9 cellular contexts compared by ENCODE assay signal in genomic region chr2:163345795-163346573, GRCh38.
A peak's percentile ranks its signal among the peaks of the same experiment; 100 is the strongest.
DNase-seq lines count a peak whose midpoint lies in the region; ATAC-seq, FAIRE-seq and TF ChIP-seq lines count a peak whose summit lies in the region.
"Had no signal": no experiment of that assay in that cellular context is flagged by ENCODE, and none has a peak within 500 bp of the region (broad histone marks: within the 10 kb centered on the region; RNA-seq: fewer than 3 reads in every experiment).

No MANE protein-coding gene starts in this region.

- H2BK5ac ChIP-seq in H1 (ENCODE audit: low read depth, low read length) = no peak overlapping the region

- TF ChIP-seq CTCF in OCI-LY1 (IDR thresholded peaks at IDR 0.05; ENCODE audit: low read length) (peak; percentile 72), H1 (IDR thresholded peaks at IDR 0.05; ENCODE audit: control extremely low read depth in 1 of 3, insufficient read depth in 1 of 3, low read depth in 1 of 3, low read length in 3 of 3) (peak in 2 of 3 experiments; percentile 39 to 51; a peak in 2 of 4 replicates), neural crest cell (conservative IDR thresholded peaks at IDR 0.05) (peak; percentile 87)

- no peak overlapping the region for H4K91ac ChIP-seq in H1 (replicated peaks; ENCODE audit: insufficient read length, low read length)

- H3K27me3 ChIP-seq in OCI-LY1 (ENCODE audit: insufficient read depth, low read length) (no peaks in the 10 kb centered on the region), H1 (replicated peaks in 1 of 4; ENCODE audit: control insufficient read depth in 3 of 4, extremely low read depth in 1 of 4, insufficient read depth in 3 of 4, low read length in 3 of 4) (no peaks in the 10 kb centered on the region)

- TF ChIP-seq EP300 in Ishikawa (IDR thresholded peaks at IDR 0.05; ENCODE audit: borderline replicate concordance) = no peak
- TF ChIP-seq EP300 in H1 (IDR thresholded peaks at IDR 0.05; ENCODE audit: borderline replicate concordance in 1 of 2, low read depth in 2 of 2, low read length in 2 of 2) = no peak

- H3K56ac ChIP-seq in H1 (replicated peaks; ENCODE audit: insufficient read length, low read depth, low read length) = no peak overlapping the region

- WGBS in H1 (ENCODE audit: extremely low coverage in 1 of 2, insufficient coverage in 1 of 2, insufficient read length in 1 of 2, insufficient replicate concordance in 2 of 2, low coverage in 1 of 2, low lambda C conversion rate in 2 of 2, missing lambda C conversion rate in 1 of 2), 2 experiments = 29% methylated on average over 6 of the region's 6 CpGs; no CpG with 5 or more reads in 1 of the 2 experiments

- no peaks in the 10 kb centered on the region for H3K27me3 Mint-ChIP-seq in neural crest cell (ENCODE audit: low read depth)

- FAIRE-seq in H1 (lab: Jason Lieb, UNC) = peak; percentile 68

- H4K20me1 ChIP-seq in OCI-LY1 (ENCODE audit: insufficient read depth, low read length) = no peaks in the 10 kb centered on the region
- no peaks in the 10 kb centered on the region for H4K20me1 ChIP-seq in H1 (replicated peaks in 1 of 2; ENCODE audit: control insufficient read depth in 1 of 2, insufficient read depth in 2 of 2, low read length in 2 of 2)

- H2AFZ ChIP-seq in OCI-LY1 (ENCODE audit: low read length) (peak overlapping the region; percentile 46; the same call in 1 of the 2 replicates), H1 (ENCODE audit: low read length) (no peak overlapping the region)

- H3K23me2 ChIP-seq in H1 (ENCODE audit: low read depth, low read length) = peaks cover 3% of the 10 kb centered on the region; the same call in 1 of the 2 replicates

- H3K4me3 ChIP-seq in OCI-LY1 (ENCODE audit: low read depth, low read length, poor library complexity, severe bottlenecking) (no peak overlapping the region), H1 (ENCODE audit: extremely low read depth in 1 of 4, insufficient read depth in 2 of 4, low read depth in 3 of 4, low read length in 4 of 4) (no peak overlapping the region)

- peak; percentile 61 for DNase-seq in GM03348 (ENCODE audit: low spot score)
- no peak for DNase-seq in H1 (ENCODE audit: low read depth in 1 of 2, low spot score in 2 of 2)
- DNase-seq in neural crest cell (ENCODE audit: low read depth, low spot score) = peak; percentile 23
- DNase-seq in activated CD4-positive, alpha-beta T cell treated with anti-CD3 and anti-CD28 coated beads for 48 hours = no peak
- no peak for DNase-seq in activated CD4-positive, alpha-beta T cell treated with anti-CD3 and anti-CD28 coated beads, Interleukin-2, amount 50 U/mL, for 4 hours

- H4K8ac ChIP-seq in H1 (ENCODE audit: extremely low read depth, insufficient read depth, low read length) = no peak overlapping the region

- H3K14ac ChIP-seq in H1 (ENCODE audit: insufficient read length) = no peak overlapping the region

- no peak overlapping the region for H3K4ac ChIP-seq in H1 (replicated peaks; ENCODE audit: insufficient read length, low read depth, low read length)

- no peak overlapping the region for H2BK120ac ChIP-seq in H1 (replicated peaks; ENCODE audit: low read depth, low read length)

- H3K79me1 ChIP-seq in H1 (ENCODE audit: low read depth, low read length) = no peaks in the 10 kb centered on the region

- no peak overlapping the region for H3K9ac ChIP-seq in OCI-LY1 (ENCODE audit: low read length)
- no peak overlapping the region for H3K9ac ChIP-seq in H1 (replicated peaks in 1 of 4; ENCODE audit: extremely low read depth in 1 of 4, low read depth in 3 of 4, low read length in 3 of 4)

- no peaks in the 10 kb centered on the region for H3K4me1 ChIP-seq in OCI-LY1 (ENCODE audit: insufficient read depth, low read length, severe bottlenecking)
- peaks cover 0 to 11% (median 4%) of the 10 kb centered on the region in 4 experiments; a peak in 4 of 7 replicates for H3K4me1 ChIP-seq in H1 (replicated peaks in 1 of 4; ENCODE audit: control insufficient read depth in 3 of 4, insufficient read depth in 4 of 4, low read length in 3 of 4)

- H3F3A ChIP-seq in OCI-LY1 (ENCODE audit: insufficient read depth, low read length) = no peaks in the 10 kb centered on the region

- TF ChIP-seq RAD21 in Ishikawa (IDR thresholded peaks at IDR 0.05; ENCODE audit: low read depth) (peak; percentile 79), H1 (IDR thresholded peaks at IDR 0.05 in 1 of 2, conservative IDR thresholded peaks at IDR 0.05 in 1 of 2; ENCODE audit: low read depth in 2 of 2, low read length in 2 of 2) (peak; percentile 59 to 64)

- no peaks in the 10 kb centered on the region for H3K9me2 ChIP-seq in OCI-LY1 (ENCODE audit: low read depth, low read length)

- H3K27ac ChIP-seq in OCI-LY1 (ENCODE audit: low read depth, low read length, poor library complexity, severe bottlenecking) = no peak overlapping the region
- no peak overlapping the region for H3K27ac ChIP-seq in H1 (ENCODE audit: low read depth, low read length)

- H3K9me3 ChIP-seq in OCI-LY1 (ENCODE audit: low read length) (no peaks in the 10 kb centered on the region), H1 (ENCODE audit: insufficient read depth in 2 of 2, low read depth in 1 of 2, low read length in 1 of 2) (no peaks in the 10 kb centered on the region)

- H3K4me3 Mint-ChIP-seq in neural crest cell = peak overlapping the region; percentile 1
- H3K4me3 Mint-ChIP-seq: activated naive CD4-positive, alpha-beta T cell treated with anti-CD3 and anti-CD28 coated beads, Interleukin-2, amount 50 U/mL, for 24 hours had no signal

- H3K79me2 ChIP-seq in OCI-LY1 (ENCODE audit: insufficient read depth, low read length) (no peaks in the 10 kb centered on the region), H1 (ENCODE audit: control insufficient read depth in 1 of 2, insufficient read depth in 2 of 2, low read length in 2 of 2) (no peaks in the 10 kb centered on the region)

- H3K4me2 ChIP-seq in OCI-LY1 (ENCODE audit: low read length) (no peak overlapping the region), H1 (ENCODE audit: insufficient read depth in 1 of 2, low read depth in 2 of 2, low read length in 2 of 2) (no peak overlapping the region)

- H2BK20ac ChIP-seq in H1 (ENCODE audit: low read length) = no peak overlapping the region

- no peak overlapping the region for H3K18ac ChIP-seq in H1 (ENCODE audit: extremely low read depth, low read length)

- H2AK5ac ChIP-seq in H1 (ENCODE audit: low read depth, low read length) = no peak overlapping the region

- no peak overlapping the region for H4K5ac ChIP-seq in H1 (ENCODE audit: insufficient read length, low read depth, low read length)

- H2BK15ac ChIP-seq in H1 (ENCODE audit: low read length) = no peak overlapping the region

- no peak overlapping the region for H2BK12ac ChIP-seq in H1 (ENCODE audit: low read depth, low read length)

- peak; percentile 77 for ATAC-seq in GM21737 (IDR thresholded peaks at IDR 0.05; ENCODE audit: unreplicated experiment)

- no peaks in the 10 kb centered on the region for H3K36me3 Mint-ChIP-seq in neural crest cell (ENCODE audit: low read depth)
- H3K36me3 Mint-ChIP-seq: activated naive CD4-positive, alpha-beta T cell treated with anti-CD3 and anti-CD28 coated beads, Interleukin-2, amount 50 U/mL, for 24 hours had no signal

- H3K36me3 ChIP-seq in OCI-LY1 (ENCODE audit: insufficient read depth, low read length) (no peaks in the 10 kb centered on the region), H1 (ENCODE audit: control insufficient read depth in 2 of 4, insufficient read depth in 4 of 4, low read length in 3 of 4) (no peaks in the 10 kb centered on the region)

- H3K9me3 Mint-ChIP-seq in neural crest cell = no peaks in the 10 kb centered on the region

- TF ChIP-seq POLR2A in H1 (IDR thresholded peaks at IDR 0.05; ENCODE audit: control extremely low read depth in 1 of 2, low read depth in 2 of 2, low read length in 2 of 2) = no peak

- peaks cover 56% of the 10 kb centered on the region for H3K4me1 Mint-ChIP-seq in neural crest cell
- H3K4me1 Mint-ChIP-seq: activated naive CD4-positive, alpha-beta T cell treated with anti-CD3 and anti-CD28 coated beads, Interleukin-2, amount 50 U/mL, for 24 hours had no signal

- POLR2A ChIA-PET in H1 (lab: Charles Lee; ENCODE audit: partially characterized antibody) = no interaction called here

- CTCF ChIA-PET in H1 (lab: Charles Lee; ENCODE audit: partially characterized antibody) = interaction anchor here (0.6 to 1.7 kb wide), 18 partner anchors 11 to 715 kb away, joined by 3 to 11 read pairs (median 3); no protein-coding TSS in a partner anchor

- H3K27ac Mint-ChIP-seq in neural crest cell (ENCODE audit: unreplicated experiment) = no peak overlapping the region
- H3K27ac Mint-ChIP-seq: activated naive CD4-positive, alpha-beta T cell treated with anti-CD3 and anti-CD28 coated beads, Interleukin-2, amount 50 U/mL, for 24 hours had no signal

- no peak overlapping the region for H3K23ac ChIP-seq in H1 (ENCODE audit: insufficient read length)

TF ChIP-seq in Ishikawa, 13 proteins besides CTCF, POLR2A, EP300 and RAD21:
- peak; percentile 41; the same call in 1 of the 2 replicates for TF ChIP-seq YY1 (IDR thresholded peaks at IDR 0.05; ENCODE audit: low read depth)
- TF ChIP-seq TEAD4 (IDR thresholded peaks at IDR 0.05) = no peak
TF ChIP-seq in Ishikawa: peak in this region for 1.

TF ChIP-seq in H1, 55 proteins besides CTCF, POLR2A, EP300 and RAD21 (continues in another document):
- TF ChIP-seq NANOG (IDR thresholded peaks at IDR 0.05; ENCODE audit: insufficient read depth, low read depth, low read length, poor library complexity, severe bottlenecking) (no peak), ASH2L (IDR thresholded peaks at IDR 0.05; ENCODE audit: low read length) (no peak), KDM5A (IDR thresholded peaks at IDR 0.05; ENCODE audit: low read length) (no peak), KDM4A (IDR thresholded peaks at IDR 0.05; ENCODE audit: low read depth, low read length, severe bottlenecking) (no peak)

Comparison
In these comparisons a context has a peak if more than half of its experiments do, and no peak if none do; other contexts are left out.
1. DNase-seq: peak in GM03348 (single experiment) and neural crest cell (single experiment); none in H1 (0 of 2), activated CD4-positive, alpha-beta T cell treated with anti-CD3 and anti-CD28 coated beads for 48 hours (single experiment) and activated CD4-positive, alpha-beta T cell treated with anti-CD3 and anti-CD28 coated beads, Interleukin-2, amount 50 U/mL, for 4 hours (0 of 2).
2. Peak in every context shown above with its lines, with median percentiles within 50 percentile points of each other: CTCF ChIP-seq.